5 cellular contexts compared by ENCODE assay signal in genomic region chr1:175367896-175368295, GRCh38.
"Had no signal": no experiment of that assay in that cellular context is flagged by ENCODE, and none has a peak within 500 bp of the region (broad histone marks: within the 10 kb centered on the region; RNA-seq: fewer than 3 reads in every experiment).

No MANE protein-coding gene starts in this region.

- H3K4me3 ChIP-seq: K562 had no signal

- ATAC-seq: HepG2, K562 had no signal

- DNase-seq: IMR-90, KBM-7 had no signal

- H3K27ac ChIP-seq: HL-60 had no signal
